30 cellular contexts compared by ENCODE assay signal in genomic region chr9:97405551-97405950, GRCh38.
"Had no signal": no experiment of that assay in that cellular context is flagged by ENCODE, and none has a peak within 500 bp of the region (broad histone marks: within the 10 kb centered on the region; RNA-seq: fewer than 3 reads in every experiment).

No MANE protein-coding gene starts in this region.

- H3K4me3 Mint-ChIP-seq: activated CD4-positive, alpha-beta memory T cell treated with anti-CD3 and anti-CD28 coated beads, Interleukin-2, amount 10 ng/mL, durations not matched to agents 7 days and 5 days; activated CD4-positive, alpha-beta T cell treated with anti-CD3 and anti-CD28 coated beads, Interleukin-2, amount 10 ng/mL, durations not matched to agents 24 days and 14 days; activated naive CD8-positive, alpha-beta T cell treated with anti-CD3 and anti-CD28 coated beads, Interleukin-2, amount 50 U/mL, for 24 hours; activated T-cell treated with anti-CD3 and anti-CD28 coated beads, Interleukin-2, amount 50 U/mL, for 4 hours; activated T-helper 17 cell treated with anti-CD3 and anti-CD28 coated beads, Interleukin-2, amount 50 U/mL, for 72 hours; dendritic cell treated with granulocyte-macrophage colony-stimulating factor and Interleukin-4, amounts not matched to agents 40 ng/mL and 50 ng/mL, for 4 days; naive thymus-derived CD4-positive, alpha-beta T cell; stimulated activated effector memory CD8-positive, alpha-beta T cell treated with anti-CD3 and anti-CD28 coated beads, Interleukin-12 subunit alpha, Interleukin-12 subunit beta, amount 100 ng/mL, for 72 hours; T-helper 2 cell treated with Interferon-gamma antibody and Interleukin-4, amounts not matched to agents 5 μg/mL and 100 μg/mL, for 36 hours had no signal

- DNase-seq: activated CD4-positive, alpha-beta memory T cell treated with anti-CD3 and anti-CD28 coated beads, Interleukin-2, amount 10 ng/mL, durations not matched to agents 7 days and 5 days; activated CD4-positive, alpha-beta T cell treated with anti-CD3 and anti-CD28 coated beads, Interleukin-2, amount 10 ng/mL, durations not matched to agents 24 days and 14 days; activated CD4-positive, CD25-positive, alpha-beta regulatory T cell treated with anti-CD3 and anti-CD28 coated beads, Interleukin-2, amount 50 U/mL, for 72 hours; activated CD8-positive, alpha-beta memory T cell treated with anti-CD3 and anti-CD28 coated beads, Interleukin-2, amount 50 U/mL, for 48 hours; activated gamma-delta T cell treated with Interleukin-2 at 50 U/mL for 16 hours; activated naive CD4-positive, alpha-beta T cell treated with anti-CD3 and anti-CD28 coated beads, Interleukin-2, amount 50 U/mL, for 16 hours; activated naive CD8-positive, alpha-beta T cell treated with anti-CD3 and anti-CD28 coated beads, Interleukin-2, amount 50 U/mL, for 24 hours; activated T-cell treated with anti-CD3 and anti-CD28 coated beads, Interleukin-2, amount 50 U/mL, for 4 hours; amygdala; central memory CD4-positive, alpha-beta T cell; foreskin melanocyte; islet precursor cell; left cardiac atrium; left ventricle myocardium superior; naive thymus-derived CD4-positive, alpha-beta T cell; ovary; retina; sigmoid colon; stimulated activated CD4-positive, alpha-beta T cell treated with anti-CD3 and anti-CD28 coated beads, Interleukin-4, amount 100 ng/mL, for 24 hours; T-helper 1 cell had no signal

- H3K36me3 Mint-ChIP-seq: stimulated activated effector memory CD8-positive, alpha-beta T cell treated with anti-CD3 and anti-CD28 coated beads, Interleukin-12 subunit alpha, Interleukin-12 subunit beta, amount 100 ng/mL, for 72 hours had no signal

- H3K27ac ChIP-seq: breast epithelium, esophagus muscularis mucosa, ovary, sigmoid colon, tibial nerve had no signal

- H3K36me3 ChIP-seq: breast epithelium, esophagus muscularis mucosa, ovary, sigmoid colon, tibial nerve had no signal

- H3K4me1 ChIP-seq: breast epithelium, esophagus muscularis mucosa, sigmoid colon, tibial nerve had no signal

- H3K27ac Mint-ChIP-seq: activated CD4-positive, alpha-beta memory T cell treated with anti-CD3 and anti-CD28 coated beads, Interleukin-2, amount 10 ng/mL, durations not matched to agents 7 days and 5 days; activated CD4-positive, alpha-beta T cell treated with anti-CD3 and anti-CD28 coated beads, Interleukin-2, amount 10 ng/mL, durations not matched to agents 24 days and 14 days; activated naive CD8-positive, alpha-beta T cell treated with anti-CD3 and anti-CD28 coated beads, Interleukin-2, amount 50 U/mL, for 24 hours; activated T-helper 17 cell treated with anti-CD3 and anti-CD28 coated beads, Interleukin-2, amount 50 U/mL, for 72 hours; dendritic cell treated with granulocyte-macrophage colony-stimulating factor and Interleukin-4, amounts not matched to agents 40 ng/mL and 50 ng/mL, for 4 days; naive thymus-derived CD4-positive, alpha-beta T cell; stimulated activated effector memory CD8-positive, alpha-beta T cell treated with anti-CD3 and anti-CD28 coated beads, Interleukin-12 subunit alpha, Interleukin-12 subunit beta, amount 100 ng/mL, for 72 hours; T-helper 2 cell treated with Interferon-gamma antibody and Interleukin-4, amounts not matched to agents 5 μg/mL and 100 μg/mL, for 36 hours had no signal

- ATAC-seq: activated naive CD8-positive, alpha-beta T cell treated with anti-CD3 and anti-CD28 coated beads, Interleukin-2, amount 50 U/mL, for 24 hours; activated T-cell treated with anti-CD3 and anti-CD28 coated beads, Interleukin-2, amount 50 U/mL, for 4 hours; activated T-helper 17 cell treated with anti-CD3 and anti-CD28 coated beads, Interleukin-2, amount 50 U/mL, for 72 hours; left cardiac atrium; left ventricle myocardium superior; naive thymus-derived CD4-positive, alpha-beta T cell; stimulated activated effector memory CD8-positive, alpha-beta T cell treated with anti-CD3 and anti-CD28 coated beads, Interleukin-12 subunit alpha, Interleukin-12 subunit beta, amount 100 ng/mL, for 72 hours had no signal

- FAIRE-seq: small intestine, urothelium cell line had no signal

- H3K27me3 Mint-ChIP-seq: progenitor cell of endocrine pancreas had no signal

- H3K4me3 ChIP-seq: breast epithelium, esophagus muscularis mucosa, ovary, sigmoid colon, tibial nerve had no signal

- H3K27me3 ChIP-seq: breast epithelium, esophagus muscularis mucosa, ovary, sigmoid colon had no signal

- H3K4me1 Mint-ChIP-seq: activated CD4-positive, alpha-beta memory T cell treated with anti-CD3 and anti-CD28 coated beads, Interleukin-2, amount 10 ng/mL, durations not matched to agents 7 days and 5 days; activated CD4-positive, alpha-beta T cell treated with anti-CD3 and anti-CD28 coated beads, Interleukin-2, amount 10 ng/mL, durations not matched to agents 24 days and 14 days; activated naive CD8-positive, alpha-beta T cell treated with anti-CD3 and anti-CD28 coated beads, Interleukin-2, amount 50 U/mL, for 24 hours; activated T-helper 17 cell treated with anti-CD3 and anti-CD28 coated beads, Interleukin-2, amount 50 U/mL, for 72 hours; naive thymus-derived CD4-positive, alpha-beta T cell; stimulated activated effector memory CD8-positive, alpha-beta T cell treated with anti-CD3 and anti-CD28 coated beads, Interleukin-12 subunit alpha, Interleukin-12 subunit beta, amount 100 ng/mL, for 72 hours had no signal
